8 cellular contexts compared by ENCODE assay signal in genomic region chr2:218658671-218659257, GRCh38. TPM values are rescaled to one million over a fixed set of nuclear protein-coding genes. Genes with fewer than 3 reads are reported as not detected.
DNase-seq lines count a peak whose midpoint lies in the region; ATAC-seq, FAIRE-seq and TF ChIP-seq lines count a peak whose summit lies in the region.

No MANE protein-coding gene starts in this region.

- peak overlapping the region; percentile 62 for H3K27ac ChIP-seq in KMS-11
- peak overlapping the region; percentile 59 for H3K27ac ChIP-seq in HepG2 (ENCODE audit: extremely low read length, insufficient read depth, low read length)

- H3K4me3 Mint-ChIP-seq in T-helper 1 cell treated with Interleukin-12 subunit alpha and Interleukin-12 subunit beta and Interleukin-4 antibody, amounts not matched to agents 30 μg/mL and 1 μg/mL, for 36 hours, result peak overlapping the region; percentile 96

- TF ChIP-seq RAD21 in HepG2 (CRISPR knock-in tag; IDR thresholded peaks at IDR 0.05), result peak; percentile 47; the same call in 1 of the 2 replicates

- H3K27me3 Mint-ChIP-seq in T-helper 1 cell treated with Interleukin-12 subunit alpha and Interleukin-12 subunit beta and Interleukin-4 antibody, amounts not matched to agents 30 μg/mL and 1 μg/mL, for 36 hours (ENCODE audit: low read depth), result no peaks in the 10 kb centered on the region

- H3K79me2 ChIP-seq in KMS-11 (ENCODE audit: insufficient read depth, low read depth) (peaks cover 23% of the 10 kb centered on the region), HepG2 (ENCODE audit: insufficient read depth, low read length) (peaks cover 20% of the 10 kb centered on the region)

- no peaks in the 10 kb centered on the region for H3K9me3 ChIP-seq in HepG2 (ENCODE audit: low read length)

- H3K4me3 ChIP-seq in KMS-11 (IDR thresholded peaks at IDR 0.05; ENCODE audit: insufficient read depth, low read depth, low read length) (no peak overlapping the region), cardiac fibroblast (replicated peaks in 1 of 2; ENCODE audit: low read depth in 2 of 2, low read length in 2 of 2) (peak overlapping the region; percentile 90 to 92), HepG2 (replicated peaks in 1 of 3; ENCODE audit: insufficient read depth in 1 of 3, low read depth in 2 of 3, low read length in 3 of 3) (peak overlapping the region; percentile 78 to 92 (median 80))

- DNase-seq in NCI-H2081 (lab: John Stamatoyannopoulos, UW) (peak; percentile 30 to 54), NCI-H2081 treated with DMSO at 0.1 percent for 48 hours (lab: John Stamatoyannopoulos, UW) (no peak), cardiac fibroblast (ENCODE audit: low read depth in 2 of 2) (peak; percentile 39 to 50), HepG2 (ENCODE audit: low spot score) (peak; percentile 57)
- DNase-seq in stimulated activated CD8-positive, alpha-beta memory T cell treated with anti-CD3 and anti-CD28 coated beads, Interleukin-2, amount 100 ng/mL, for 48 hours (ENCODE audit: low read depth in 2 of 2), result peak; percentile 22 to 27

- TF ChIP-seq POLR2A in HepG2 (IDR thresholded peaks at IDR 0.05; ENCODE audit: insufficient read depth in 1 of 2, low read depth in 2 of 2, low read length in 2 of 2), result no peak; a peak in 1 of 4 replicates

- H3K36me3 Mint-ChIP-seq in T-helper 1 cell treated with Interleukin-12 subunit alpha and Interleukin-12 subunit beta and Interleukin-4 antibody, amounts not matched to agents 30 μg/mL and 1 μg/mL, for 36 hours (ENCODE audit: low read depth), result peaks cover 28% of the 10 kb centered on the region

- CTCF ChIA-PET in HepG2 (lab: Yijun Ruan, JAX; ENCODE audit: low intra/inter-chr PET ratio, low total read pairs), result interaction anchor here (1.2 to 3.2 kb wide), 3 partner anchors 28 to 190 kb away, joined by 4 to 41 read pairs (median 4); no protein-coding TSS in a partner anchor

- TF ChIP-seq EP300 in HepG2 (IDR thresholded peaks at IDR 0.05; ENCODE audit: low read depth in 2 of 2, low read length in 2 of 2), result no peak
- TF ChIP-seq EP300 in HepG2 (CRISPR knock-in tag; IDR thresholded peaks at IDR 0.05; ENCODE audit: borderline replicate concordance), result no peak

- in situ Hi-C loops in HepG2 (cut with HindIII; ENCODE audit: extremely low pct_ligation_motif_present, low pct_unique_long_range_greater_than_20kb), result no loop called here

- peaks cover 18% of the 10 kb centered on the region for H3K4me1 Mint-ChIP-seq in T-helper 1 cell treated with Interleukin-12 subunit alpha and Interleukin-12 subunit beta and Interleukin-4 antibody, amounts not matched to agents 30 μg/mL and 1 μg/mL, for 36 hours (ENCODE audit: low read depth)

- H3K27me3 ChIP-seq in KMS-11 (ENCODE audit: insufficient read depth, low read depth) (no peaks in the 10 kb centered on the region), HepG2 (ENCODE audit: control insufficient read depth in 1 of 2, insufficient read depth in 2 of 2, low read length in 2 of 2) (no peaks in the 10 kb centered on the region; a peak in 1 of 5 replicates)

- 3% methylated on average over 25 of the region's 27 CpGs for WGBS in HepG2 (ENCODE audit: low lambda C conversion rate)

- peak overlapping the region; percentile 88 for H3K9ac ChIP-seq in KMS-11
- H3K9ac ChIP-seq in HepG2 (ENCODE audit: insufficient read depth, low read depth, low read length), result peak overlapping the region; percentile 73

- H3K4me2 ChIP-seq in KMS-11 (peak overlapping the region; percentile 51), HepG2 (ENCODE audit: low read depth, low read length) (peak overlapping the region; percentile 95)

- peak overlapping the region; percentile 91 for H2AFZ ChIP-seq in KMS-11 (ENCODE audit: low read depth)
- peak overlapping the region; percentile 79 for H2AFZ ChIP-seq in HepG2 (ENCODE audit: low read length)

- H3K27ac Mint-ChIP-seq in T-helper 1 cell treated with Interleukin-12 subunit alpha and Interleukin-12 subunit beta and Interleukin-4 antibody, amounts not matched to agents 30 μg/mL and 1 μg/mL, for 36 hours, result peak overlapping the region; percentile 90

- H3K4me1 ChIP-seq in KMS-11 (ENCODE audit: low read depth, poor library complexity, severe bottlenecking), result peaks cover 21% of the 10 kb centered on the region
- peaks cover 24% of the 10 kb centered on the region for H3K4me1 ChIP-seq in HepG2 (ENCODE audit: insufficient read depth, low read length)

- POLR2A ChIA-PET in HepG2 (lab: Yijun Ruan, JAX), result interaction anchor here (0.8 to 5.8 kb wide), 25 partner anchors 9 to 729 kb away, joined by 3 to 130 read pairs (median 5); partner anchors contain the start of genes AAMP, CNPPD1, CTDSP1 and CYP27A1

- TF ChIP-seq CTCF in KMS-11 (conservative IDR thresholded peaks at IDR 0.05; ENCODE audit: low read depth, low read length) (peak; percentile 65), cardiac fibroblast (IDR thresholded peaks at IDR 0.05; ENCODE audit: low read depth, low read length) (peak; percentile 49), HepG2 (CRISPR knock-in tag; IDR thresholded peaks at IDR 0.05) (peak; percentile 76)

- H4K20me1 ChIP-seq in KMS-11 (ENCODE audit: insufficient read depth) (no peaks in the 10 kb centered on the region), HepG2 (ENCODE audit: insufficient read depth, low read length) (no peaks in the 10 kb centered on the region)

- no peaks in the 10 kb centered on the region for H3K9me3 Mint-ChIP-seq in T-helper 1 cell treated with Interleukin-12 subunit alpha and Interleukin-12 subunit beta and Interleukin-4 antibody, amounts not matched to agents 30 μg/mL and 1 μg/mL, for 36 hours

- intact Hi-C loops in HepG2 (cut with micrococcal nuclease; ENCODE audit: unreplicated experiment), result loop anchor here (1.0 to 2.0 kb wide), 5 partner anchors 29 to 189 kb away; partner anchors contain the start of genes CNOT9, CYP27A1 and USP37

- FAIRE-seq in HepG2 (lab: Jason Lieb, UNC), result peak; percentile 97

- peak; percentile 44 for ATAC-seq in GM21786 (IDR thresholded peaks at IDR 0.05; ENCODE audit: unreplicated experiment)
- peak; percentile 61 for ATAC-seq in HepG2

- H3K36me3 ChIP-seq in KMS-11 (ENCODE audit: insufficient read depth), result peaks cover 6% of the 10 kb centered on the region; the same call in 1 of the 2 replicates
- peaks cover 18 to 59% of the 10 kb centered on the region in 2 experiments for H3K36me3 ChIP-seq in HepG2 (replicated peaks in 1 of 2; ENCODE audit: control insufficient read depth in 1 of 2, insufficient read depth in 2 of 2, low read length in 2 of 2)

- TSS peak; percentile 75 for BruUV-seq in HepG2 (replicated peaks; lab: Mats Ljungman, UMichigan)

RNA-seq across cellular contexts. Expression of gene ZNF142, which starts 0.7 kb away (rescaled TPM):
- 10.4 and 11.4 TPM in 2 replicates for total RNA-seq in HepG2 (2016; rRNA removed; fragmentation: Illumina TruSeq; extraction: Trizol)
- 2.9 TPM in 2 replicates for total RNA-seq in HepG2 (2016; cell fraction: cytosol; rRNA removed; fragmentation: Illumina TruSeq; extraction: Trizol; ENCODE audit: low read depth)
- 7.5 and 10.8 TPM in 2 replicates for total RNA-seq in HepG2 (2016; cell fraction: insoluble cytoplasmic fraction; rRNA removed; fragmentation: Illumina TruSeq; extraction: Trizol)
- total RNA-seq in HepG2 (2016; cell fraction: membrane; rRNA removed; fragmentation: Illumina TruSeq; extraction: Trizol), result 5.1 and 6.6 TPM in 2 replicates
- total RNA-seq in HepG2 (2016; cell fraction: nucleus; rRNA removed; fragmentation: Illumina TruSeq; extraction: Trizol), result 17.4 and 28.1 TPM in 2 replicates
- polyA plus RNA-seq in HepG2 (2011; rRNA removed), result 4.8 and 5.9 TPM in 2 replicates
- polyA plus RNA-seq in HepG2 (2011; cell fraction: cytosol; rRNA removed), result 2.0 and 3.1 TPM in 2 replicates
- polyA plus RNA-seq in HepG2 (2011; cell fraction: nucleus; rRNA removed), result 33.3 and 35.2 TPM in 2 replicates
- 7.2 and 7.3 TPM in 2 replicates for polyA plus RNA-seq in HepG2 (2012)
- 0.54 and 0.68 TPM in 2 replicates for polyA plus RNA-seq in HepG2 (2016; cell fraction: cytosol; fragmentation: Illumina TruSeq; extraction: Trizol; ENCODE audit: low read depth)
- polyA plus RNA-seq in HepG2 (2016; cell fraction: insoluble cytoplasmic fraction; fragmentation: Illumina TruSeq; extraction: Trizol; ENCODE audit: low read depth), result 5.1 and 9.3 TPM in 2 replicates
- polyA plus RNA-seq in HepG2 (2016; cell fraction: membrane; fragmentation: Illumina TruSeq; extraction: Trizol; ENCODE audit: low read depth), result 1.3 and 2.5 TPM in 2 replicates
- polyA plus RNA-seq in HepG2 (2016; cell fraction: nucleus; fragmentation: Illumina TruSeq; extraction: Trizol; ENCODE audit: insufficient read depth, low read depth), result 27.7 and 29.0 TPM in 2 replicates
- polyA minus RNA-seq in HepG2 (2011; rRNA and poly(A)+ RNA removed; ENCODE audit: low replicate concordance), result 20.9 and 29.6 TPM in 2 replicates
- polyA minus RNA-seq in HepG2 (2011; cell fraction: cytosol; rRNA and poly(A)+ RNA removed), result 4.5 and 7.0 TPM in 2 replicates
- 27.2 and 28.3 TPM in 2 replicates for polyA minus RNA-seq in HepG2 (2011; cell fraction: nucleus; rRNA and poly(A)+ RNA removed)

RNA-seq across cellular contexts. Expression of gene BCS1L, which starts 0.7 kb away (rescaled TPM):
- total RNA-seq in HepG2 (2016; rRNA removed; fragmentation: Illumina TruSeq; extraction: Trizol), result 52.1 and 76.0 TPM in 2 replicates
- 32.5 and 32.8 TPM in 2 replicates for total RNA-seq in HepG2 (2016; cell fraction: cytosol; rRNA removed; fragmentation: Illumina TruSeq; extraction: Trizol; ENCODE audit: low read depth)
- 48.9 and 75.0 TPM in 2 replicates for total RNA-seq in HepG2 (2016; cell fraction: insoluble cytoplasmic fraction; rRNA removed; fragmentation: Illumina TruSeq; extraction: Trizol)
- total RNA-seq in HepG2 (2016; cell fraction: membrane; rRNA removed; fragmentation: Illumina TruSeq; extraction: Trizol), result 43.8 and 49.1 TPM in 2 replicates
- 55.2 and 71.7 TPM in 2 replicates for total RNA-seq in HepG2 (2016; cell fraction: nucleus; rRNA removed; fragmentation: Illumina TruSeq; extraction: Trizol)
- polyA plus RNA-seq in HepG2 (2011; rRNA removed), result 48.1 and 48.9 TPM in 2 replicates
- 34.5 and 48.4 TPM in 2 replicates for polyA plus RNA-seq in HepG2 (2011; cell fraction: cytosol; rRNA removed)
- polyA plus RNA-seq in HepG2 (2011; cell fraction: nucleus; rRNA removed), result 177 and 202 TPM in 2 replicates
- polyA plus RNA-seq in HepG2 (2012), result 36.2 and 44.2 TPM in 2 replicates
- 25.9 and 28.7 TPM in 2 replicates for polyA plus RNA-seq in HepG2 (2016; cell fraction: cytosol; fragmentation: Illumina TruSeq; extraction: Trizol; ENCODE audit: low read depth)
- 39.4 and 50.0 TPM in 2 replicates for polyA plus RNA-seq in HepG2 (2016; cell fraction: insoluble cytoplasmic fraction; fragmentation: Illumina TruSeq; extraction: Trizol; ENCODE audit: low read depth)
- polyA plus RNA-seq in HepG2 (2016; cell fraction: membrane; fragmentation: Illumina TruSeq; extraction: Trizol; ENCODE audit: low read depth), result 34.2 and 36.1 TPM in 2 replicates
- polyA plus RNA-seq in HepG2 (2016; cell fraction: nucleus; fragmentation: Illumina TruSeq; extraction: Trizol; ENCODE audit: insufficient read depth, low read depth), result 161 and 175 TPM in 2 replicates
- polyA minus RNA-seq in HepG2 (2011; rRNA and poly(A)+ RNA removed; ENCODE audit: low replicate concordance), result 53.7 and 55.1 TPM in 2 replicates
- 10.5 and 15.4 TPM in 2 replicates for polyA minus RNA-seq in HepG2 (2011; cell fraction: cytosol; rRNA and poly(A)+ RNA removed)
- polyA minus RNA-seq in HepG2 (2011; cell fraction: nucleus; rRNA and poly(A)+ RNA removed), result 25.1 and 25.8 TPM in 2 replicates

RNA-seq across cellular contexts. Expression of gene RNF25, which starts 13.0 kb away (rescaled TPM):
- 37.0 and 37.1 TPM in 2 replicates for total RNA-seq in HepG2 (2016; rRNA removed; fragmentation: Illumina TruSeq; extraction: Trizol)
- 6.7 and 8.0 TPM in 2 replicates for total RNA-seq in HepG2 (2016; cell fraction: cytosol; rRNA removed; fragmentation: Illumina TruSeq; extraction: Trizol; ENCODE audit: low read depth)
- total RNA-seq in HepG2 (2016; cell fraction: insoluble cytoplasmic fraction; rRNA removed; fragmentation: Illumina TruSeq; extraction: Trizol), result 32.3 and 35.9 TPM in 2 replicates
- 10.0 and 11.2 TPM in 2 replicates for total RNA-seq in HepG2 (2016; cell fraction: membrane; rRNA removed; fragmentation: Illumina TruSeq; extraction: Trizol)
- 22.4 and 23.6 TPM in 2 replicates for total RNA-seq in HepG2 (2016; cell fraction: nucleus; rRNA removed; fragmentation: Illumina TruSeq; extraction: Trizol)
- polyA plus RNA-seq in HepG2 (2011; rRNA removed), result 87.6 and 91.8 TPM in 2 replicates
- polyA plus RNA-seq in HepG2 (2011; cell fraction: cytosol; rRNA removed), result 49.3 and 55.5 TPM in 2 replicates
- 62.2 and 70.6 TPM in 2 replicates for polyA plus RNA-seq in HepG2 (2011; cell fraction: nucleus; rRNA removed)
- 23.9 and 27.2 TPM in 2 replicates for polyA plus RNA-seq in HepG2 (2012)
- 5.0 and 6.7 TPM in 2 replicates for polyA plus RNA-seq in HepG2 (2016; cell fraction: cytosol; fragmentation: Illumina TruSeq; extraction: Trizol; ENCODE audit: low read depth)
- polyA plus RNA-seq in HepG2 (2016; cell fraction: insoluble cytoplasmic fraction; fragmentation: Illumina TruSeq; extraction: Trizol; ENCODE audit: low read depth), result 42.9 and 52.8 TPM in 2 replicates
- polyA plus RNA-seq in HepG2 (2016; cell fraction: membrane; fragmentation: Illumina TruSeq; extraction: Trizol; ENCODE audit: low read depth), result 6.5 and 10.4 TPM in 2 replicates
- 36.4 and 40.3 TPM in 2 replicates for polyA plus RNA-seq in HepG2 (2016; cell fraction: nucleus; fragmentation: Illumina TruSeq; extraction: Trizol; ENCODE audit: insufficient read depth, low read depth)
- 64.2 and 95.2 TPM in 2 replicates for polyA minus RNA-seq in HepG2 (2011; rRNA and poly(A)+ RNA removed; ENCODE audit: low replicate concordance)
- polyA minus RNA-seq in HepG2 (2011; cell fraction: cytosol; rRNA and poly(A)+ RNA removed), result 23.7 and 30.0 TPM in 2 replicates
- polyA minus RNA-seq in HepG2 (2011; cell fraction: nucleus; rRNA and poly(A)+ RNA removed), result 15.5 and 25.1 TPM in 2 replicates

RNA-seq across cellular contexts. Expression of gene STK36, which starts 13.1 kb away (rescaled TPM):
- 17.6 and 45.9 TPM in 2 replicates for total RNA-seq in HepG2 (2016; rRNA removed; fragmentation: Illumina TruSeq; extraction: Trizol)
- 8.2 and 9.2 TPM in 2 replicates for total RNA-seq in HepG2 (2016; cell fraction: cytosol; rRNA removed; fragmentation: Illumina TruSeq; extraction: Trizol; ENCODE audit: low read depth)
- 14.3 and 47.5 TPM in 2 replicates for total RNA-seq in HepG2 (2016; cell fraction: insoluble cytoplasmic fraction; rRNA removed; fragmentation: Illumina TruSeq; extraction: Trizol)
- 5.9 and 7.0 TPM in 2 replicates for total RNA-seq in HepG2 (2016; cell fraction: membrane; rRNA removed; fragmentation: Illumina TruSeq; extraction: Trizol)
- 69.9 and 80.6 TPM in 2 replicates for total RNA-seq in HepG2 (2016; cell fraction: nucleus; rRNA removed; fragmentation: Illumina TruSeq; extraction: Trizol)
- 83.5 and 102 TPM in 2 replicates for polyA plus RNA-seq in HepG2 (2011; rRNA removed)
- polyA plus RNA-seq in HepG2 (2011; cell fraction: cytosol; rRNA removed), result 8.8 and 10.1 TPM in 2 replicates
- 954 and 1,192 TPM in 2 replicates for polyA plus RNA-seq in HepG2 (2011; cell fraction: nucleus; rRNA removed)
- 30.9 and 34.5 TPM in 2 replicates for polyA plus RNA-seq in HepG2 (2012)
- 1.4 and 1.7 TPM in 2 replicates for polyA plus RNA-seq in HepG2 (2016; cell fraction: cytosol; fragmentation: Illumina TruSeq; extraction: Trizol; ENCODE audit: low read depth)
- 12.2 and 14.0 TPM in 2 replicates for polyA plus RNA-seq in HepG2 (2016; cell fraction: insoluble cytoplasmic fraction; fragmentation: Illumina TruSeq; extraction: Trizol; ENCODE audit: low read depth)
- polyA plus RNA-seq in HepG2 (2016; cell fraction: membrane; fragmentation: Illumina TruSeq; extraction: Trizol; ENCODE audit: low read depth), result 3.6 and 5.1 TPM in 2 replicates
- polyA plus RNA-seq in HepG2 (2016; cell fraction: nucleus; fragmentation: Illumina TruSeq; extraction: Trizol; ENCODE audit: insufficient read depth, low read depth), result 225 and 235 TPM in 2 replicates
- polyA minus RNA-seq in HepG2 (2011; rRNA and poly(A)+ RNA removed; ENCODE audit: low replicate concordance), result 31.0 and 31.7 TPM in 2 replicates
- 2.2 and 3.7 TPM in 2 replicates for polyA minus RNA-seq in HepG2 (2011; cell fraction: cytosol; rRNA and poly(A)+ RNA removed)
- 93.5 and 94.1 TPM in 2 replicates for polyA minus RNA-seq in HepG2 (2011; cell fraction: nucleus; rRNA and poly(A)+ RNA removed)

RNA-seq across cellular contexts. Expression of gene PLCD4, which starts 51.1 kb away (rescaled TPM):
- not detected in 2 replicates for total RNA-seq in HepG2 (2016; rRNA removed; fragmentation: Illumina TruSeq; extraction: Trizol)
- total RNA-seq in HepG2 (2016; cell fraction: cytosol; rRNA removed; fragmentation: Illumina TruSeq; extraction: Trizol; ENCODE audit: low read depth), result not detected in 2 replicates
- total RNA-seq in HepG2 (2016; cell fraction: insoluble cytoplasmic fraction; rRNA removed; fragmentation: Illumina TruSeq; extraction: Trizol), result not detected in 2 replicates
- total RNA-seq in HepG2 (2016; cell fraction: membrane; rRNA removed; fragmentation: Illumina TruSeq; extraction: Trizol), result not detected in 2 replicates
- total RNA-seq in HepG2 (2016; cell fraction: nucleus; rRNA removed; fragmentation: Illumina TruSeq; extraction: Trizol), result not detected in 2 replicates
- 0.05 and 0.26 TPM in 2 replicates for polyA plus RNA-seq in HepG2 (2011; rRNA removed)
- polyA plus RNA-seq in HepG2 (2011; cell fraction: cytosol; rRNA removed), result not detected in 2 replicates
- 0.08 and 0.09 TPM in 2 replicates for polyA plus RNA-seq in HepG2 (2011; cell fraction: nucleus; rRNA removed)
- polyA plus RNA-seq in HepG2 (2012), result 1.3 and 1.5 TPM in 2 replicates
- polyA plus RNA-seq in HepG2 (2016; cell fraction: cytosol; fragmentation: Illumina TruSeq; extraction: Trizol; ENCODE audit: low read depth), result not detected in 2 replicates
- polyA plus RNA-seq in HepG2 (2016; cell fraction: insoluble cytoplasmic fraction; fragmentation: Illumina TruSeq; extraction: Trizol; ENCODE audit: low read depth), result not detected in 2 replicates
- polyA plus RNA-seq in HepG2 (2016; cell fraction: membrane; fragmentation: Illumina TruSeq; extraction: Trizol; ENCODE audit: low read depth), result not detected in 2 replicates
- polyA plus RNA-seq in HepG2 (2016; cell fraction: nucleus; fragmentation: Illumina TruSeq; extraction: Trizol; ENCODE audit: insufficient read depth, low read depth), result not detected in 2 replicates
- 2.5 TPM in 1 of 2 replicates, not detected in the other for polyA minus RNA-seq in HepG2 (2011; rRNA and poly(A)+ RNA removed; ENCODE audit: low replicate concordance)
- polyA minus RNA-seq in HepG2 (2011; cell fraction: cytosol; rRNA and poly(A)+ RNA removed), result not detected in 2 replicates
- not detected in 2 replicates for polyA minus RNA-seq in HepG2 (2011; cell fraction: nucleus; rRNA and poly(A)+ RNA removed)
